1 cellular context compared by ENCODE assay signal in genomic region chr14:103343905-103344797, GRCh38.
TF ChIP-seq lines count a peak whose summit lies in the region.

No MANE protein-coding gene starts in this region.

TF ChIP-seq in HCT116, 20 proteins besides CTCF, POLR2A, EP300 and RAD21 (continued from another document):
- no peak for TF ChIP-seq YY1 (IDR thresholded peaks at IDR 0.05; ENCODE audit: extremely low read depth, insufficient replicate concordance, low read depth, low read length)
